Comparison of ENCODE assay signal across 28 cellular contexts in the genomic region with DNA sequence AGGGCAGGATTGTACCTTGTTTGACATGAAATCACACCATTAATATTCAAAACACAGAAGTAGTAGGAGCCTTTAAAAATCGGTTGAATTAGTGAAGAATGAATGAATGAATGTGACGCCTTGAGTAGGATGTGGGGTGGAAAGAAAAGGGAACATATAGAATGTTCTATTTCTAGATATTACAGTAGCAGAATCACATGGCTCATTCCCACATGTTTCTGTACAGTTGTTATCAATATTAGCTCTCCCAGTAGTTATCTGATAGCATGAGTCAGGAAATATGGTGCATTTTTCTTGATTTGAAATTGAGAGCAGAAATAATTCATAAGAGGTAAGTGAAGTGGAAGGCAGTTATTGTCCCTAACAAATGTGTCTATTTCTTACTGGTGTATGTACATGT.
"Had no signal": no experiment of that assay in that cellular context is flagged by ENCODE, and none has a peak within 500 bp of the region (broad histone marks: within the 10 kb centered on the region; RNA-seq: fewer than 3 reads in every experiment).

No MANE protein-coding gene starts in this region.

- H3K79me2 ChIP-seq: parathyroid adenoma had no signal

- H3K27me3 Mint-ChIP-seq: naive thymus-derived CD8-positive, alpha-beta T cell; natural killer cell treated with Interleukin-12 subunit alpha and Interleukin-12 subunit beta and Interleukin-15 and Interleukin-18, amount 100 ng/mL, for 72 hours; progenitor cell of endocrine pancreas; stimulated activated memory B cell treated with anti-CD40 and anti-IgM and Interleukin-4, amounts not matched to agents 10 μg/mL and 1 μg/mL and 100 μg/mL, for 72 hours; stimulated activated naive CD8-positive, alpha-beta T cell treated with anti-CD3 and anti-CD28 coated beads, Interleukin-15, Interleukin-2, amounts not matched to agents 100 ng/mL and 50 ng/mL, for 24 hours had no signal

- DNase-seq: naive thymus-derived CD8-positive, alpha-beta T cell; nephron progenitor cell; nucleus accumbens; psoas muscle; right cardiac atrium; right lobe of liver; sigmoid colon; small intestine; stimulated activated CD4-positive, alpha-beta T cell treated with anti-CD3 and anti-CD28 coated beads, Interleukin-15, amount 100 ng/mL, for 24 hours; stimulated activated CD4-positive, alpha-beta T cell treated with anti-CD3 and anti-CD28 coated beads, Interleukin-2, amount 100 ng/mL, for 24 hours; stimulated activated CD4-positive, alpha-beta T cell treated with anti-CD3 and anti-CD28 coated beads, Interleukin-4, amount 100 ng/mL, for 1 hour; stimulated activated CD4-positive, alpha-beta T cell treated with anti-CD3 and anti-CD28 coated beads, Interleukin-4, amount 100 ng/mL, for 4 hours; stimulated activated naive CD4-positive, alpha-beta T cell treated with Interleukin-2 at 50 U/mL for 16 hours; stomach; thyroid gland; trophoblast cell; upper lobe of left lung had no signal

- ATAC-seq: naive thymus-derived CD8-positive, alpha-beta T cell; natural killer cell treated with Interleukin-12 subunit alpha and Interleukin-12 subunit beta and Interleukin-15 and Interleukin-18, amount 100 ng/mL, for 72 hours; psoas muscle; right cardiac atrium; right lobe of liver; stimulated activated memory B cell treated with anti-CD40 and anti-IgM and Interleukin-4, amounts not matched to agents 10 μg/mL and 1 μg/mL and 100 μg/mL, for 72 hours had no signal

- H3K4me3 Mint-ChIP-seq: naive thymus-derived CD8-positive, alpha-beta T cell; natural killer cell treated with Interleukin-12 subunit alpha and Interleukin-12 subunit beta and Interleukin-15 and Interleukin-18, amount 100 ng/mL, for 72 hours; nephron progenitor cell; neural crest cell; stimulated activated memory B cell treated with anti-CD40 and anti-IgM and Interleukin-4, amounts not matched to agents 10 μg/mL and 1 μg/mL and 100 μg/mL, for 72 hours; stimulated activated naive CD8-positive, alpha-beta T cell treated with anti-CD3 and anti-CD28 coated beads, Interleukin-15, Interleukin-2, amounts not matched to agents 100 ng/mL and 50 ng/mL, for 24 hours had no signal

- H3K4me1 Mint-ChIP-seq: neural crest cell had no signal

- H3K36me3 ChIP-seq: neutrophil, right lobe of liver, sigmoid colon, stomach, thoracic aorta, thyroid gland, tibial nerve, upper lobe of left lung, vagina had no signal

- FAIRE-seq: small intestine, urothelium cell line had no signal

- H3K9ac ChIP-seq: parathyroid adenoma had no signal

- H3K4me3 ChIP-seq: psoas muscle, right lobe of liver, sigmoid colon, stomach, thoracic aorta, thyroid gland, tibial nerve, upper lobe of left lung, vagina had no signal

- H2AFZ ChIP-seq: parathyroid adenoma had no signal

- H3K9me3 ChIP-seq: neutrophil, psoas muscle, right lobe of liver, sigmoid colon, stomach, thoracic aorta, thyroid gland, upper lobe of left lung, vagina had no signal

- H3K4me1 ChIP-seq: parathyroid adenoma, psoas muscle, right lobe of liver, sigmoid colon, stomach, thyroid gland, tibial nerve, upper lobe of left lung, vagina had no signal

- H3K27ac Mint-ChIP-seq: natural killer cell treated with Interleukin-12 subunit alpha and Interleukin-12 subunit beta and Interleukin-15 and Interleukin-18, amount 100 ng/mL, for 72 hours; nephron progenitor cell; progenitor cell of endocrine pancreas; stimulated activated memory B cell treated with anti-CD40 and anti-IgM and Interleukin-4, amounts not matched to agents 10 μg/mL and 1 μg/mL and 100 μg/mL, for 72 hours; stimulated activated naive CD8-positive, alpha-beta T cell treated with anti-CD3 and anti-CD28 coated beads, Interleukin-15, Interleukin-2, amounts not matched to agents 100 ng/mL and 50 ng/mL, for 24 hours had no signal

- H3K27ac ChIP-seq: neutrophil, parathyroid adenoma, psoas muscle, right lobe of liver, sigmoid colon, stomach, thoracic aorta, thyroid gland, tibial nerve, upper lobe of left lung, vagina had no signal

- H3K27me3 ChIP-seq: neutrophil, right lobe of liver, sigmoid colon, stomach, thyroid gland, tibial nerve, upper lobe of left lung, vagina had no signal
